26 cellular contexts compared by ENCODE assay signal in the genomic region with DNA sequence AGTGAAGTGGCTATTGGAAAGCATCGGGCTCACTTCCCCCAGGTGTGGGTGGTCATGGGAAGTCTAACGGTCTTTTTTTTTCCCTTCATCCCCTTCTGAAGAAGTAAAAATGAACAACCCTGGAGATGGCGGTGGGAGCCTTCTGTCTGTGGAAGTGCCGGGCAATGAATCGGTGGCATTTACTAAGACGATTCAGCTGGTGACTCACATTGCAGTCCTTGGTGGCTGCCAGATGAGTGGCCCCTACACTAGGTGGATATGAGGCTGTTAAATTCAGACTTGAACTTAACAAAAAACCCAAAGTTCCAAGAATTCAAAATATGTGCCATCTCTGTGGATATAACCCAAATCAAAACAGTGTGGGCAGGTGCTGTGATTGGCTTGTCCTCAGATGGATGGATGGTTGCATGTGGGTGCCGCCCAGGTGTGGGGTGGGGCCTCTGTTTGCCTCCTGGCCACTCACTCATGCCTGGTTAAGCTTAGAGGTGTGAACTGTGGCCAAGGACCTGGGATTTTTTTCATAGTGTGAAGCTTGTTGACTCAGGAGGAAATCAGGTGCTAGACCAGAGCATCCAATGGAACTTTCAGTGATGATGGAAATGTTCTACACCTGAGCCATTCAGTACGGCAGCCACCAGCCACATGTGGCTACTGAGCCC.
"Had no signal": no experiment of that assay in that cellular context is flagged by ENCODE, and none has a peak within 500 bp of the region (broad histone marks: within the 10 kb centered on the region; RNA-seq: fewer than 3 reads in every experiment).

No MANE protein-coding gene starts in this region.

- H3K4me1 ChIP-seq: foreskin keratinocyte, gastroesophageal sphincter, heart left ventricle, lower lobe of right lung, parathyroid adenoma, right lobe of liver, stomach, tibial artery had no signal

- H3K27ac Mint-ChIP-seq: naive thymus-derived CD8-positive, alpha-beta T cell; progenitor cell of endocrine pancreas; type B pancreatic cell had no signal

- H3K4me1 Mint-ChIP-seq: naive thymus-derived CD8-positive, alpha-beta T cell had no signal

- H3K36me3 Mint-ChIP-seq: naive thymus-derived CD8-positive, alpha-beta T cell; type B pancreatic cell had no signal

- FAIRE-seq: colon, islet of Langerhans, small intestine had no signal

- H3K27ac ChIP-seq: dorsolateral prefrontal cortex, epithelial cell of prostate, foreskin keratinocyte, gastroesophageal sphincter, heart left ventricle, lower lobe of right lung, parathyroid adenoma, right lobe of liver, stomach, tibial artery had no signal

- H3K9me3 Mint-ChIP-seq: type B pancreatic cell had no signal

- H3K9me3 ChIP-seq: heart left ventricle, lower lobe of right lung, right lobe of liver, stomach, tibial artery had no signal

- H3K4me3 Mint-ChIP-seq: naive thymus-derived CD8-positive, alpha-beta T cell; type B pancreatic cell had no signal

- H3K27me3 ChIP-seq: dorsolateral prefrontal cortex, foreskin keratinocyte, right lobe of liver, tibial artery had no signal

- H2AFZ ChIP-seq: parathyroid adenoma had no signal

- H3K79me2 ChIP-seq: parathyroid adenoma had no signal

- ATAC-seq: esophagus mucosa; foreskin keratinocyte; gastroesophageal sphincter; heart left ventricle; left colon; left ventricle myocardium superior; lower lobe of right lung; naive thymus-derived CD8-positive, alpha-beta T cell; right lobe of liver had no signal

- H3K4me3 ChIP-seq: dorsolateral prefrontal cortex, gastroesophageal sphincter, heart left ventricle, lower lobe of right lung, right lobe of liver, stomach, tibial artery had no signal

- H3K36me3 ChIP-seq: gastroesophageal sphincter, heart left ventricle, lower lobe of right lung, right lobe of liver, stomach, tibial artery had no signal

- DNase-seq: effector CD4-positive, alpha-beta T cell; foreskin keratinocyte; heart left ventricle; hippocampal formation; left colon; left ventricle myocardium superior; lower lobe of right lung; naive thymus-derived CD8-positive, alpha-beta T cell; occipital lobe; right lobe of liver; small intestine; stimulated activated CD4-positive, alpha-beta T cell treated with anti-CD3 and anti-CD28 coated beads, Interleukin-15, amount 100 ng/mL, for 24 hours; stimulated activated CD4-positive, alpha-beta T cell treated with anti-CD3 and anti-CD28 coated beads, Interleukin-4, amount 100 ng/mL, for 1 hour; stimulated activated CD8-positive, alpha-beta memory T cell treated with anti-CD3 and anti-CD28 coated beads, Interleukin-4, amount 100 ng/mL, for 48 hours; stimulated activated naive CD4-positive, alpha-beta T cell; stomach; tibial artery had no signal

- H3K9ac ChIP-seq: parathyroid adenoma had no signal
